Comparison of ENCODE assay signal across 30 cellular contexts in genomic region chr20:58399926-58400325, GRCh38. TPM values are rescaled to one million over a fixed set of nuclear protein-coding genes. Genes with fewer than 3 reads are reported as not detected.
DNase-seq lines count a peak whose midpoint lies in the region; ATAC-seq, FAIRE-seq and TF ChIP-seq lines count a peak whose summit lies in the region.
"Had no signal": no experiment of that assay in that cellular context is flagged by ENCODE, and none has a peak within 500 bp of the region (broad histone marks: within the 10 kb centered on the region; RNA-seq: fewer than 3 reads in every experiment).

No MANE protein-coding gene starts in this region.

- H3K4me3 Mint-ChIP-seq in activated CD4-positive, alpha-beta T cell treated with anti-CD3 and anti-CD28 coated beads, Interleukin-2, amount 10 ng/mL, durations not matched to agents 24 days and 14 days: no peak overlapping the region
- H3K4me3 Mint-ChIP-seq in activated T-cell treated with anti-CD3 and anti-CD28 coated beads, Interleukin-2, amount 50 U/mL, for 72 hours: no peak overlapping the region
- H3K4me3 Mint-ChIP-seq: CD14-positive monocyte had no signal

- H3K79me2 ChIP-seq in H1 (ENCODE audit: control insufficient read depth in 1 of 2, insufficient read depth in 2 of 2, low read length in 2 of 2): peaks cover 19 to 95% of the 10 kb centered on the region in 2 experiments

- H3K4me2 ChIP-seq in H1 (ENCODE audit: insufficient read depth in 1 of 2, low read depth in 2 of 2, low read length in 2 of 2): 0 out of 4 replicates have a peak overlapping the region, but pooled peaks of 1 of the 2 experiments have one; percentile 1

- no peak for ATAC-seq in psoas muscle
- no peak for ATAC-seq in activated T-cell treated with anti-CD3 and anti-CD28 coated beads, Interleukin-2, amount 50 U/mL, for 72 hours (replicated peaks in 1 of 2)
- ATAC-seq: HCT116 had no signal

- H2BK5ac ChIP-seq in H1 (ENCODE audit: low read depth, low read length): no peak overlapping the region

- no peak overlapping the region for H2BK20ac ChIP-seq in H1 (ENCODE audit: low read length)

- no peak overlapping the region for H4K8ac ChIP-seq in H1 (ENCODE audit: extremely low read depth, insufficient read depth, low read length)

- CTCF ChIA-PET in H1 (lab: Charles Lee; ENCODE audit: partially characterized antibody): interaction anchor here (1.2 kb wide), 1 partner anchor 618 kb away, joined by 3 read pairs; no protein-coding TSS in a partner anchor

- H4K5ac ChIP-seq in H1 (ENCODE audit: insufficient read length, low read depth, low read length): no peak overlapping the region

- peaks cover 23% of the 10 kb centered on the region for H3K36me3 Mint-ChIP-seq in activated CD4-positive, alpha-beta T cell treated with anti-CD3 and anti-CD28 coated beads, Interleukin-2, amount 10 ng/mL, durations not matched to agents 24 days and 14 days (ENCODE audit: low read depth)
- peaks cover 0 to 4% of the 10 kb centered on the region in 2 donors for H3K36me3 Mint-ChIP-seq in activated T-cell treated with anti-CD3 and anti-CD28 coated beads, Interleukin-2, amount 50 U/mL, for 72 hours (ENCODE audit: insufficient read depth in 2 of 2)

- H3K18ac ChIP-seq in H1 (ENCODE audit: extremely low read depth, low read length): no peak overlapping the region

- H3K9me3 ChIP-seq in H1 (ENCODE audit: insufficient read depth in 2 of 2, low read depth in 1 of 2, low read length in 1 of 2) (no peaks in the 10 kb centered on the region), psoas muscle (no peaks in the 10 kb centered on the region)
- H3K9me3 ChIP-seq: BE2C, Peyer's patch had no signal

- no peak for TF ChIP-seq CTCF in H1 (IDR thresholded peaks at IDR 0.05; ENCODE audit: control extremely low read depth in 1 of 3, insufficient read depth in 1 of 3, low read depth in 1 of 3, low read length in 3 of 3)
- no peak for TF ChIP-seq CTCF in psoas muscle (IDR thresholded peaks at IDR 0.05)

- POLR2A ChIA-PET in H1 (lab: Charles Lee; ENCODE audit: partially characterized antibody): interaction anchor here (0.8 to 1.8 kb wide), 2 partner anchors 11 to 25 kb away, joined by 4 to 5 read pairs; partner anchors contain the start of gene VAPB

- H3K27ac ChIP-seq in H1 (ENCODE audit: low read depth, low read length): no peak overlapping the region
- peak overlapping the region; percentile 24 for H3K27ac ChIP-seq in psoas muscle
- H3K27ac ChIP-seq: GM23248, HL-60, Peyer's patch, SK-N-MC had no signal

- 81% methylated on average over 6 of the region's 6 CpGs; no CpG with 5 or more reads in 1 of the 2 experiments for WGBS in H1 (ENCODE audit: extremely low coverage in 1 of 2, insufficient coverage in 1 of 2, insufficient read length in 1 of 2, insufficient replicate concordance in 2 of 2, low coverage in 1 of 2, low lambda C conversion rate in 2 of 2, missing lambda C conversion rate in 1 of 2), 2 experiments
- 89 to 95% (median 92%) methylated on average over 6 of the region's 6 CpGs for WGBS in psoas muscle, 3 donors

- H3K27ac Mint-ChIP-seq in activated CD4-positive, alpha-beta T cell treated with anti-CD3 and anti-CD28 coated beads, Interleukin-2, amount 10 ng/mL, durations not matched to agents 24 days and 14 days: peak overlapping the region; percentile 27
- no peak overlapping the region for H3K27ac Mint-ChIP-seq in activated T-cell treated with anti-CD3 and anti-CD28 coated beads, Interleukin-2, amount 50 U/mL, for 72 hours

- no peak for DNase-seq in activated CD4-positive, alpha-beta T cell treated with anti-CD3 and anti-CD28 coated beads, Interleukin-2, amount 10 ng/mL, durations not matched to agents 24 days and 14 days
- no peak for DNase-seq in activated CD4-positive, alpha-beta T cell treated with anti-CD3 and anti-CD28 coated beads for 48 hours
- DNase-seq in H7 (peak; percentile 31), H1 (ENCODE audit: low read depth in 1 of 2, low spot score in 2 of 2) (no peak), psoas muscle (no peak), middle frontal gyrus (ENCODE audit: extremely low spot score, low spot score) (no peak)
- DNase-seq in activated effector memory CD4-positive, alpha-beta T cell treated with Interleukin-2 at 50 U/mL for 16 hours: no peak
- no peak for DNase-seq in activated T-cell treated with anti-CD3 and anti-CD28 coated beads, Interleukin-2, amount 50 U/mL, for 72 hours
- DNase-seq: 8988T, ACHN, BE2C, Calu3, DMS153, GM23248, Karpas-422, NCI-H1092 treated with DMSO at 0.1 percent for 48 hours, NCI-H1436, NCI-H187, NCI-H2081 treated with DMSO at 0.1 percent for 48 hours, NCI-H2171, NCI-H226, NCI-H510A, NCI-H69, OCI-M1, Peyer's patch, SIG-M5 had no signal

- no peak for TF ChIP-seq POLR2A in H1 (IDR thresholded peaks at IDR 0.05; ENCODE audit: control extremely low read depth in 1 of 2, low read depth in 2 of 2, low read length in 2 of 2)

- no peak for TF ChIP-seq EP300 in H1 (IDR thresholded peaks at IDR 0.05; ENCODE audit: borderline replicate concordance in 1 of 2, low read depth in 2 of 2, low read length in 2 of 2)

- FAIRE-seq in H1 (lab: Jason Lieb, UNC): no peak

- no peak overlapping the region for H3K23ac ChIP-seq in H1 (ENCODE audit: insufficient read length)

- H3K9ac ChIP-seq in H1 (replicated peaks in 1 of 4; ENCODE audit: extremely low read depth in 1 of 4, low read depth in 3 of 4, low read length in 3 of 4): no peak overlapping the region
- H3K9ac ChIP-seq: GM23248 had no signal

- H3K36me3 ChIP-seq in H7 (replicated peaks; ENCODE audit: control insufficient read depth, insufficient read depth, low read length) (no peaks in the 10 kb centered on the region), H1 (ENCODE audit: control insufficient read depth in 2 of 4, insufficient read depth in 4 of 4, low read length in 3 of 4) (no peaks in the 10 kb centered on the region), psoas muscle (ENCODE audit: insufficient read depth in 1 of 2, low read depth in 1 of 2) (no peaks in the 10 kb centered on the region)
- H3K36me3 ChIP-seq: BE2C, Peyer's patch had no signal

- intact Hi-C loops in activated CD4-positive, alpha-beta T cell treated with anti-CD3 and anti-CD28 coated beads, Interleukin-2, amount 10 ng/mL, durations not matched to agents 24 days and 14 days (cut with micrococcal nuclease): no loop called here
- intact Hi-C loops in psoas muscle (cut with DNase I): no loop called here

- H3K79me1 ChIP-seq in H1 (ENCODE audit: low read depth, low read length): peaks cover 9% of the 10 kb centered on the region

- H4K20me1 ChIP-seq in H1 (replicated peaks in 1 of 2; ENCODE audit: control insufficient read depth in 1 of 2, insufficient read depth in 2 of 2, low read length in 2 of 2): peaks cover 2 to 9% of the 10 kb centered on the region in 2 experiments

- no peak overlapping the region for H2BK15ac ChIP-seq in H1 (ENCODE audit: low read length)

- H2AFZ ChIP-seq in H1 (ENCODE audit: low read length): no peak overlapping the region
- H2AFZ ChIP-seq: GM23248 had no signal

- no peak overlapping the region for H4K91ac ChIP-seq in H1 (replicated peaks; ENCODE audit: insufficient read length, low read length)

- H3K56ac ChIP-seq in H1 (replicated peaks; ENCODE audit: insufficient read length, low read depth, low read length): no peak overlapping the region

- no peak for TF ChIP-seq RAD21 in H1 (IDR thresholded peaks at IDR 0.05 in 1 of 2, conservative IDR thresholded peaks at IDR 0.05 in 1 of 2; ENCODE audit: low read depth in 2 of 2, low read length in 2 of 2)

- H3K27me3 Mint-ChIP-seq in activated CD4-positive, alpha-beta T cell treated with anti-CD3 and anti-CD28 coated beads, Interleukin-2, amount 10 ng/mL, durations not matched to agents 24 days and 14 days: no peaks in the 10 kb centered on the region
- no peaks in the 10 kb centered on the region for H3K27me3 Mint-ChIP-seq in activated T-cell treated with anti-CD3 and anti-CD28 coated beads, Interleukin-2, amount 50 U/mL, for 72 hours (ENCODE audit: low read depth)

- H3K27me3 ChIP-seq in H7 (ENCODE audit: control insufficient read depth, insufficient read depth, low read length) (no peaks in the 10 kb centered on the region), H1 (replicated peaks in 1 of 4; ENCODE audit: control insufficient read depth in 3 of 4, extremely low read depth in 1 of 4, insufficient read depth in 3 of 4, low read length in 3 of 4) (no peaks in the 10 kb centered on the region), psoas muscle (ENCODE audit: insufficient read depth in 3 of 3, low read length in 2 of 3) (no peaks in the 10 kb centered on the region)
- H3K27me3 ChIP-seq: BE2C, Peyer's patch had no signal

- no peak overlapping the region for H3K4ac ChIP-seq in H1 (replicated peaks; ENCODE audit: insufficient read length, low read depth, low read length)

- H3K23me2 ChIP-seq in H1 (ENCODE audit: low read depth, low read length): no peaks in the 10 kb centered on the region; the same call in 1 of the 2 replicates

- H3K14ac ChIP-seq in H1 (ENCODE audit: insufficient read length): no peak overlapping the region

- H3K4me1 ChIP-seq in H1 (replicated peaks in 1 of 4; ENCODE audit: control insufficient read depth in 3 of 4, insufficient read depth in 4 of 4, low read length in 3 of 4) (peaks cover 0 to 3% (median 2%) of the 10 kb centered on the region in 4 experiments; a peak in 1 of 7 replicates), psoas muscle (peaks cover 31% of the 10 kb centered on the region)

- H2BK12ac ChIP-seq in H1 (ENCODE audit: low read depth, low read length): no peak overlapping the region

- H2AK5ac ChIP-seq in H1 (ENCODE audit: low read depth, low read length): no peak overlapping the region

- no peak overlapping the region for H2BK120ac ChIP-seq in H1 (replicated peaks; ENCODE audit: low read depth, low read length)

- no peaks in the 10 kb centered on the region for H3K9me3 Mint-ChIP-seq in activated CD4-positive, alpha-beta T cell treated with anti-CD3 and anti-CD28 coated beads, Interleukin-2, amount 10 ng/mL, durations not matched to agents 24 days and 14 days
- no peaks in the 10 kb centered on the region for H3K9me3 Mint-ChIP-seq in activated T-cell treated with anti-CD3 and anti-CD28 coated beads, Interleukin-2, amount 50 U/mL, for 72 hours
- H3K9me3 Mint-ChIP-seq: CD14-positive monocyte had no signal

- H3K4me3 ChIP-seq in H7 (ENCODE audit: insufficient read depth, low read depth, low read length): no peak overlapping the region
- no peak overlapping the region for H3K4me3 ChIP-seq in H1 (ENCODE audit: extremely low read depth in 1 of 4, insufficient read depth in 2 of 4, low read depth in 3 of 4, low read length in 4 of 4)
- no peak overlapping the region for H3K4me3 ChIP-seq in psoas muscle
- H3K4me3 ChIP-seq: GM23248, Peyer's patch, SK-N-MC had no signal

- peaks cover 34% of the 10 kb centered on the region for H3K4me1 Mint-ChIP-seq in activated CD4-positive, alpha-beta T cell treated with anti-CD3 and anti-CD28 coated beads, Interleukin-2, amount 10 ng/mL, durations not matched to agents 24 days and 14 days
- peaks cover 39% of the 10 kb centered on the region for H3K4me1 Mint-ChIP-seq in activated T-cell treated with anti-CD3 and anti-CD28 coated beads, Interleukin-2, amount 50 U/mL, for 72 hours (ENCODE audit: low read depth)

RNA-seq across cellular contexts. Expression of gene VAPB, which starts 10.9 kb away (rescaled TPM):
- 35.0 and 36.5 TPM in 2 replicates for total RNA-seq in activated CD4-positive, alpha-beta T cell treated with anti-CD3 and anti-CD28 coated beads, Interleukin-2, amount 10 ng/mL, durations not matched to agents 24 days and 14 days
- 14.0 and 19.9 TPM in 2 replicates for total RNA-seq in H7 (2014; rRNA removed; shearing (Covaris generic))
- 57.1 and 62.8 TPM in 2 replicates for total RNA-seq in H1 (2021; fragmentation: NEBNext Ultra II Directional; extraction: Animal tissue kit (Norgen Biotek cat#: 25700))
- polyA plus RNA-seq in H1 (2011; rRNA removed) (20.8 and 24.4 TPM in 2 replicates), psoas muscle (10 to 100 TPM; 30.7 to 46.5 (median 44.4) TPM)
- polyA plus RNA-seq in H1 (2011; cell fraction: cytosol; rRNA removed): 28.6 TPM
- 17.8 TPM for polyA plus RNA-seq in H1 (2011; cell fraction: nucleus; rRNA removed)
- 41.8 to 48.7 TPM (median 43.8 TPM) in 4 replicates for polyA plus RNA-seq in H1 (2012, experiment 1 of 2)
- 19.7 TPM for polyA plus RNA-seq in H1 (2012, experiment 2 of 2)
- 24.6 TPM for polyA plus RNA-seq in H1 (2013, experiment 1 of 2)
- 28.1 TPM for polyA plus RNA-seq in H1 (2013, experiment 2 of 2)
- 16.9 and 17.8 TPM in 2 replicates for polyA minus RNA-seq in H1 (2011; rRNA and poly(A)+ RNA removed)
- 20.2 TPM for polyA minus RNA-seq in H1 (2011; cell fraction: cytosol; rRNA and poly(A)+ RNA removed)
- polyA minus RNA-seq in H1 (2011; cell fraction: nucleus; rRNA and poly(A)+ RNA removed): 15.5 TPM
- total RNA-seq in psoas muscle: 10 to 100 TPM; 64.0 to 84.5 (median 77.5) TPM
- total RNA-seq in activated T-cell treated with anti-CD3 and anti-CD28 coated beads, Interleukin-2, amount 50 U/mL, for 72 hours: 10 to 100 TPM; 45.8 to 55.3 TPM
